In the genomic region with DNA sequence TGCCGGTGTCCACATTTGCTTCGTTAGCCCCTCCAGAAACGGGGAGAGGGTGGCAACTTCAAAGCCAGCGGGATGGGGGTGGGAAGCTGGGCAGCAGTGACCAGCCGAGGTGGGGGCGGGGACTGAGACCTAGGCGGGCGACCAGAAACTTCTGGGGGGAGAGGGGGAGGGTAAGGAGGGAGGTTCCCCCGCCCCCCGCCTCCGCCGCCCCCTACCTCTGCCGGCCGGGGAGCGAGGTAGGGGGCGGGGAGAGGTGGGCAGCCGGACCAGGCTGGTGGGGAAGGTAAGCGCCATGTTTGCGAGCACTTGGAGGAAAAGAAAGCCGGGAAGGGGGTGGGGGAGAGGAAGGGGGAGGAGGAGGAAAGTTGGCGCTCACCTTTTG, we compare ENCODE assay signal across 8 cellular contexts. TPM values are rescaled to one million over a fixed set of nuclear protein-coding genes. Genes with fewer than 3 reads are reported as not detected.
DNase-seq lines count a peak whose midpoint lies in the region; ATAC-seq and TF ChIP-seq lines count a peak whose summit lies in the region.

No MANE protein-coding gene starts in this region.

- H3K27me3 Mint-ChIP-seq in MCF 10A (ENCODE audit: insufficient read depth, unreplicated experiment) (no peaks in the 10 kb centered on the region), type B pancreatic cell (peaks cover under 1% of the 10 kb centered on the region)

- H3K4me3 Mint-ChIP-seq in MCF 10A (ENCODE audit: unreplicated experiment): peak overlapping the region; percentile 91
- peak overlapping the region; percentile 96 for H3K4me3 Mint-ChIP-seq in type B pancreatic cell

- POLR2A ChIA-PET in MCF 10A (lab: Yijun Ruan, JAX): interaction anchor here (0.7 to 4.3 kb wide), 9 partner anchors 11 to 465 kb away, joined by 3 to 45 read pairs (median 8); a partner anchor contains a TSS

- H3K9me3 ChIP-seq in MG63: no peaks in the 10 kb centered on the region

- ATAC-seq in left lobe of liver (peak; percentile 8), HG03280 (IDR thresholded peaks at IDR 0.05; ENCODE audit: unreplicated experiment) (no peak), GM21528 (IDR thresholded peaks at IDR 0.05; ENCODE audit: low FRiP score, unreplicated experiment) (no peak)

- peak; percentile 30 for DNase-seq in EL
- DNase-seq in MG63: no peak
- DNase-seq in MCF 10A (ENCODE audit: unreplicated experiment): no peak
- DNase-seq in left lobe of liver (ENCODE audit: low spot score): no peak
- DNase-seq in type B pancreatic cell (ENCODE audit: extremely low spot score, unreplicated experiment): no peak
- no peak for DNase-seq in NCI-H187 treated with DMSO at 0.1 percent for 48 hours (lab: John Stamatoyannopoulos, UW)

- intact Hi-C loops in MCF 10A (cut with micrococcal nuclease): loop anchor here (1.0 to 5.0 kb wide), 4 partner anchors 98 to 529 kb away; no protein-coding TSS in a partner anchor

- H3K36me3 ChIP-seq in MG63: no peaks in the 10 kb centered on the region

- no peak overlapping the region for H3K27ac Mint-ChIP-seq in MCF 10A (ENCODE audit: low read depth, unreplicated experiment)
- H3K27ac Mint-ChIP-seq in type B pancreatic cell: peak overlapping the region; percentile 93

- peak overlapping the region; percentile 61 for H3K4me3 ChIP-seq in MG63

- TF ChIP-seq CTCF in MCF 10A (IDR thresholded peaks at IDR 0.05; ENCODE audit: unreplicated experiment): no peak
- no peak for TF ChIP-seq CTCF in type B pancreatic cell (conservative IDR thresholded peaks at IDR 0.05)

- H3K4me1 Mint-ChIP-seq in MCF 10A (ENCODE audit: insufficient read depth, unreplicated experiment): no peaks in the 10 kb centered on the region
- peaks cover 23% of the 10 kb centered on the region for H3K4me1 Mint-ChIP-seq in type B pancreatic cell (ENCODE audit: unreplicated experiment)

- CTCF ChIA-PET in MCF 10A (lab: Yijun Ruan, JAX): interaction anchor here (0.6 to 3.5 kb wide), 5 partner anchors 11 to 482 kb away, joined by 3 to 15 read pairs (median 4); a partner anchor contains a TSS

- H3K27me3 ChIP-seq in MG63: no peaks in the 10 kb centered on the region

- H3K36me3 Mint-ChIP-seq in MCF 10A (ENCODE audit: insufficient read depth, unreplicated experiment): peaks cover 11% of the 10 kb centered on the region
- peaks cover 8% of the 10 kb centered on the region for H3K36me3 Mint-ChIP-seq in type B pancreatic cell

- no TSS peak for BruUV-seq in MCF 10A (replicated peaks; lab: Mats Ljungman, UMichigan)

- no peaks in the 10 kb centered on the region for H3K9me3 Mint-ChIP-seq in MCF 10A (ENCODE audit: unreplicated experiment)
- no peaks in the 10 kb centered on the region for H3K9me3 Mint-ChIP-seq in type B pancreatic cell

RNA-seq across cellular contexts. Expression of a gene that starts 1.3 kb away (rescaled TPM):
- total RNA-seq in MG63 (2014; rRNA removed; shearing (Covaris generic); ENCODE audit: low replicate concordance): 2.0 and 3.1 TPM in 2 replicates
- total RNA-seq in MCF 10A (2022) (12.9 and 13.6 TPM in 2 replicates), left lobe of liver (0.10 TPM), type B pancreatic cell (ENCODE audit: low replicate concordance) (18.2 and 26.0 TPM in 2 replicates)

RNA-seq across cellular contexts. Expression of a gene that starts 11.7 kb away (rescaled TPM):
- total RNA-seq in MG63 (2014; rRNA removed; shearing (Covaris generic); ENCODE audit: low replicate concordance): 32.4 and 45.7 TPM in 2 replicates
- 45.2 and 57.5 TPM in 2 replicates for total RNA-seq in MCF 10A (2022)
- 8.5 TPM for total RNA-seq in left lobe of liver
- total RNA-seq in type B pancreatic cell (ENCODE audit: low replicate concordance): 24.9 and 32.7 TPM in 2 replicates
